ENCODE assay signal across 1 cellular context in the genomic region with DNA sequence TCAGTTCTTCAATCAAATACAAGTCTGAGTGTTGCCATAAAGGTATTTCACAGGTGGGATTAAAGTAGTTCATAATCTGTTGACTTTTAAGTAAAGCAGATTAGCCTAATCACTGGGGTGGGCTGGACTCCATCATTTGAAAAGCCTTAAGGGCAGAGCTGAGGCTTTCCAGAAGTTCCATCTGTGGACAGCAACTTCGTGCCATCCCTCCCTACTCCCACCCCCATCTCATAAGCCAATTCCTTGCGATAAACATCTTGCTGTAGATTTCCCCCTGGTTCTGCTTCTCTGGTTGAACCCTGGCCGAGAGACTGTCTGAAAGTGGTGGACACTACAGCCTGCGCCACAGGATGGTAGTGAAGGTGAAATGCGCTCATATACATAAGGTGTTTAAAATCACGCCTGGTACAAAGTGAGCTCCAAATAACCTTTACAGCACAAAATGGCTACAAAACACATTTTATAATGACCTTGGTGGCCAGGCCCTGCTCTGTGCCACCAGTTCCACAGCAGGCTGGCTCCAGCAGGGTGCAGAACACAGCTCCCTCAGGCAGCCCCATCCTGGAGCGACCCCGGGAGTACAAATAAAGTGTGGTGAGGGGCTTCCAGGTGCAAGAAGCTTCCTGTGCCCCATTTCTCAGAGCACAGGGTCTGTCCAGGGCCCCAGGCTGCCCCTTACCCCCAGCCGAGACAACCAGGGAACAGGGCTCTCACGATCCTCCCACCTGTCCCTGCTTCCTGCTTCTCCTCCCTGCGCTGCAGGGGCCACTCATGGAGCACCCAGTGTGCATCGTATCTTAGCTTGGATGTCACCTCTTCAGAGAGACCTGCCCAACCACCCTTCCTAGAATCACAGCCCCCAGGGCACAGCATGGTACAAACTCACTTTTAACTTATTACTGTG.
TF ChIP-seq lines count a peak whose summit lies in the region.

No MANE protein-coding gene starts in this region.

TF ChIP-seq in endothelial cell of umbilical vein, 7 proteins besides CTCF, POLR2A, EP300 and RAD21:
- TF ChIP-seq GATA2 (IDR thresholded peaks at IDR 0.05; ENCODE audit: insufficient read depth, insufficient read length, low read depth, low read length), result no peak
